29 cellular contexts compared by ENCODE assay signal in genomic region chr3:178099885-178100284, GRCh38.
"Had no signal": no experiment of that assay in that cellular context is flagged by ENCODE, and none has a peak within 500 bp of the region (broad histone marks: within the 10 kb centered on the region; RNA-seq: fewer than 3 reads in every experiment).

No MANE protein-coding gene starts in this region.

- H3K4me2 ChIP-seq: neural progenitor cell had no signal

- H3K9ac ChIP-seq: neural progenitor cell, parathyroid adenoma had no signal

- H2AFZ ChIP-seq: neural progenitor cell, parathyroid adenoma had no signal

- FAIRE-seq: endometrium, urothelium cell line had no signal

- H3K4me3 Mint-ChIP-seq: naive thymus-derived CD4-positive, alpha-beta T cell; nephron; neural progenitor cell; stimulated activated effector memory CD8-positive, alpha-beta T cell treated with anti-CD3 and anti-CD28 coated beads, Interleukin-12 subunit alpha, Interleukin-12 subunit beta, amount 100 ng/mL, for 72 hours had no signal

- H3K36me3 Mint-ChIP-seq: naive thymus-derived CD4-positive, alpha-beta T cell; stimulated activated effector memory CD8-positive, alpha-beta T cell treated with anti-CD3 and anti-CD28 coated beads, Interleukin-12 subunit alpha, Interleukin-12 subunit beta, amount 100 ng/mL, for 72 hours had no signal

- H3K27ac ChIP-seq: coronary artery, esophagus squamous epithelium, heart right ventricle, left lung, neural progenitor cell, parathyroid adenoma, right lobe of liver, thoracic aorta, tibial nerve, upper lobe of left lung had no signal

- H3K9me3 ChIP-seq: right lobe of liver, thoracic aorta, tibial nerve, upper lobe of left lung had no signal

- H3K4me3 ChIP-seq: coronary artery, esophagus squamous epithelium, heart right ventricle, left lung, neural progenitor cell, right lobe of liver, thoracic aorta, tibial nerve, upper lobe of left lung had no signal

- H3K27me3 Mint-ChIP-seq: naive thymus-derived CD4-positive, alpha-beta T cell; progenitor cell of endocrine pancreas had no signal

- H3K9me3 Mint-ChIP-seq: stimulated activated effector memory CD8-positive, alpha-beta T cell treated with anti-CD3 and anti-CD28 coated beads, Interleukin-12 subunit alpha, Interleukin-12 subunit beta, amount 100 ng/mL, for 72 hours had no signal

- ATAC-seq: heart right ventricle; left cardiac atrium; left lung; naive thymus-derived CD4-positive, alpha-beta T cell; right lobe of liver; stimulated activated effector memory CD8-positive, alpha-beta T cell treated with anti-CD3 and anti-CD28 coated beads, Interleukin-12 subunit alpha, Interleukin-12 subunit beta, amount 100 ng/mL, for 72 hours had no signal

- H3K4me1 Mint-ChIP-seq: stimulated activated effector memory CD8-positive, alpha-beta T cell treated with anti-CD3 and anti-CD28 coated beads, Interleukin-12 subunit alpha, Interleukin-12 subunit beta, amount 100 ng/mL, for 72 hours had no signal

- H3K4me1 ChIP-seq: esophagus squamous epithelium, left lung, right lobe of liver, tibial nerve, upper lobe of left lung had no signal

- DNase-seq: dermis blood vessel endothelial cell; effector memory CD4-positive, alpha-beta T cell; erythroblast; esophagus squamous epithelium; foreskin melanocyte; glutamatergic neuron; heart right ventricle; hippocampal formation; left cardiac atrium; left lung; mesendoderm; midbrain; naive thymus-derived CD4-positive, alpha-beta T cell; right lobe of liver; stimulated activated CD4-positive, alpha-beta T cell treated with anti-CD3 and anti-CD28 coated beads, Interleukin-2, amount 100 ng/mL, for 24 hours; stimulated activated CD4-positive, alpha-beta T cell treated with anti-CD3 and anti-CD28 coated beads, Interleukin-4, amount 100 ng/mL, for 24 hours; stimulated activated naive CD4-positive, alpha-beta T cell treated with Interleukin-2 at 50 U/mL for 16 hours; substantia nigra; upper lobe of left lung had no signal

- H3K79me2 ChIP-seq: parathyroid adenoma had no signal

- H3K27ac Mint-ChIP-seq: naive thymus-derived CD4-positive, alpha-beta T cell; neural progenitor cell; progenitor cell of endocrine pancreas; stimulated activated effector memory CD8-positive, alpha-beta T cell treated with anti-CD3 and anti-CD28 coated beads, Interleukin-12 subunit alpha, Interleukin-12 subunit beta, amount 100 ng/mL, for 72 hours had no signal

- H3K36me3 ChIP-seq: esophagus squamous epithelium, heart right ventricle, left lung, neural progenitor cell, right lobe of liver, thoracic aorta, tibial nerve, upper lobe of left lung had no signal

- H3K27me3 ChIP-seq: esophagus squamous epithelium, heart right ventricle, left lung, neural progenitor cell, right lobe of liver, tibial nerve, upper lobe of left lung had no signal
